ENCODE assay signal across 8 cellular contexts in genomic region chr2:85743304-85743978, GRCh38. TPM values are rescaled to one million over a fixed set of nuclear protein-coding genes. Genes with fewer than 3 reads are reported as not detected.
A peak's percentile ranks its signal among the peaks of the same experiment; 100 is the strongest.
DNase-seq lines count a peak whose midpoint lies in the region; ATAC-seq and TF ChIP-seq lines count a peak whose summit lies in the region.

No MANE protein-coding gene starts in this region.

- H3K9me3 ChIP-seq in neural progenitor cell (ENCODE audit: low read depth), result no peaks in the 10 kb centered on the region

- peak in 1 of 2 donors; percentile 46 for ATAC-seq in left cardiac atrium
- no peak for ATAC-seq in GM21786 (IDR thresholded peaks at IDR 0.05; ENCODE audit: unreplicated experiment)

- no peak overlapping the region for H3K4me3 ChIP-seq in epithelial cell of proximal tubule (ENCODE audit: low read depth, low read length)
- H3K4me3 ChIP-seq in neural progenitor cell, result no peak overlapping the region

- intact Hi-C loops in left cardiac atrium (cut with DNase I) (no loop called here), cardiac septum (cut with DNase I) (no loop called here)

- no peaks in the 10 kb centered on the region for H3K36me3 ChIP-seq in neural progenitor cell

- peaks cover 43% of the 10 kb centered on the region for H3K27me3 ChIP-seq in neural progenitor cell

- no peaks in the 10 kb centered on the region for H3K79me2 ChIP-seq in neural progenitor cell (ENCODE audit: low read depth)

- peak overlapping the region; percentile 69 for H3K4me2 ChIP-seq in neural progenitor cell

- H3K27ac ChIP-seq in neural progenitor cell, result no peak overlapping the region

- peak; percentile 68 for DNase-seq in left cardiac atrium
- no peak for DNase-seq in cardiac septum (ENCODE audit: low spot score)
- DNase-seq in epithelial cell of proximal tubule (ENCODE audit: low read depth), result peak; percentile 66
- DNase-seq in neural progenitor cell (ENCODE audit: low spot score), result no peak
- no peak for DNase-seq in NCI-H1092 treated with DMSO at 0.1 percent for 48 hours (lab: John Stamatoyannopoulos, UW)
- DNase-seq in GM19240 (ENCODE audit: insufficient read length, low spot score), result no peak
- no peak for DNase-seq in effector CD4-positive, alpha-beta T cell

- H3K36me3 Mint-ChIP-seq in neural progenitor cell, result no peaks in the 10 kb centered on the region

- peaks cover 23% of the 10 kb centered on the region for H3K4me1 ChIP-seq in neural progenitor cell

- no peaks in the 10 kb centered on the region for H4K20me1 ChIP-seq in neural progenitor cell (ENCODE audit: low read depth)

- no peak for TF ChIP-seq CTCF in epithelial cell of proximal tubule (conservative IDR thresholded peaks at IDR 0.05; ENCODE audit: low read depth, low read length)
- no peak for TF ChIP-seq CTCF in neural progenitor cell (IDR thresholded peaks at IDR 0.05)

- H3F3A ChIP-seq in neural progenitor cell (ENCODE audit: low read depth), result no peaks in the 10 kb centered on the region

- H3K4me3 Mint-ChIP-seq in neural progenitor cell, result peak overlapping the region; percentile 14

- H2AFZ ChIP-seq in neural progenitor cell (replicated peaks), result no peak overlapping the region

- H3K4me1 Mint-ChIP-seq in neural progenitor cell, result peaks cover 60% of the 10 kb centered on the region

- peaks cover 10% of the 10 kb centered on the region for H3K27me3 Mint-ChIP-seq in neural progenitor cell (ENCODE audit: insufficient read depth, low read depth)

- H3K9me3 Mint-ChIP-seq in neural progenitor cell, result peaks cover 4% of the 10 kb centered on the region

- no peak overlapping the region for H3K9ac ChIP-seq in neural progenitor cell

- peak overlapping the region; percentile 72 for H3K27ac Mint-ChIP-seq in neural progenitor cell

RNA-seq across cellular contexts. Expression of gene ATOH8, which starts 10.3 kb away (rescaled TPM):
- total RNA-seq in left cardiac atrium (10 to 100 TPM; 23.4 to 29.1 TPM), cardiac septum (21.0 TPM), epithelial cell of proximal tubule (0.52 and 0.94 TPM in 2 replicates), neural progenitor cell (ENCODE audit: low replicate concordance) (0.43 TPM in 1 of 2 replicates, not detected in the other)

RNA-seq across cellular contexts. Expression of gene GNLY, which starts 49.3 kb away (rescaled TPM):
- total RNA-seq in left cardiac atrium (1 to 10 TPM in 1 of 2 donors, under 1 TPM in 1; 0.52 to 2.8 TPM), cardiac septum (2.3 TPM), epithelial cell of proximal tubule (not detected in 2 replicates), neural progenitor cell (ENCODE audit: low replicate concordance) (0.65 TPM in 1 of 2 replicates, not detected in the other)

Comparison
In these comparisons a context has a peak if more than half of its experiments do, and no peak if none do; other contexts are left out.
1. DNase-seq: peak in left cardiac atrium (single experiment) and epithelial cell of proximal tubule (single experiment); none in cardiac septum (single experiment), neural progenitor cell (single experiment), NCI-H1092 treated with DMSO at 0.1 percent for 48 hours (single experiment), GM19240 (single experiment) and effector CD4-positive, alpha-beta T cell (single experiment).
2. RNA of gene ATOH8, which starts 10.3 kb away (total RNA-seq): 23.4 to 29.1 TPM in left cardiac atrium and 21.0 TPM in cardiac septum (single experiment); 0.52 to 0.94 TPM in epithelial cell of proximal tubule and 0.43 TPM in neural progenitor cell; every median in the first group is over 10 times any median in the second.